In genomic region chr16:9441021-9441420, GRCh38 we compare ENCODE assay signal across 1 cellular context.
TF ChIP-seq lines count a peak whose summit lies in the region.

No MANE protein-coding gene starts in this region.

TF ChIP-seq in GM23338, 12 proteins besides CTCF, POLR2A, EP300 and RAD21 (continued from another document):
- no peak for TF ChIP-seq REST (IDR thresholded peaks at IDR 0.05; ENCODE audit: unreplicated experiment)
- TF ChIP-seq POLR2AphosphoS5 (IDR thresholded peaks at IDR 0.05; ENCODE audit: low read depth): no peak
- TF ChIP-seq ETS1 (IDR thresholded peaks at IDR 0.05): no peak
- TF ChIP-seq CREB1 (CRISPR knock-in tag; IDR thresholded peaks at IDR 0.05; ENCODE audit: low read depth): no peak
- no peak for TF ChIP-seq STAT1 (IDR thresholded peaks at IDR 0.05; ENCODE audit: unreplicated experiment)
- no peak for TF ChIP-seq JUNB (IDR thresholded peaks at IDR 0.05; ENCODE audit: unreplicated experiment)
TF ChIP-seq in GM23338: peak in this region for 0.
